In the genomic region with DNA sequence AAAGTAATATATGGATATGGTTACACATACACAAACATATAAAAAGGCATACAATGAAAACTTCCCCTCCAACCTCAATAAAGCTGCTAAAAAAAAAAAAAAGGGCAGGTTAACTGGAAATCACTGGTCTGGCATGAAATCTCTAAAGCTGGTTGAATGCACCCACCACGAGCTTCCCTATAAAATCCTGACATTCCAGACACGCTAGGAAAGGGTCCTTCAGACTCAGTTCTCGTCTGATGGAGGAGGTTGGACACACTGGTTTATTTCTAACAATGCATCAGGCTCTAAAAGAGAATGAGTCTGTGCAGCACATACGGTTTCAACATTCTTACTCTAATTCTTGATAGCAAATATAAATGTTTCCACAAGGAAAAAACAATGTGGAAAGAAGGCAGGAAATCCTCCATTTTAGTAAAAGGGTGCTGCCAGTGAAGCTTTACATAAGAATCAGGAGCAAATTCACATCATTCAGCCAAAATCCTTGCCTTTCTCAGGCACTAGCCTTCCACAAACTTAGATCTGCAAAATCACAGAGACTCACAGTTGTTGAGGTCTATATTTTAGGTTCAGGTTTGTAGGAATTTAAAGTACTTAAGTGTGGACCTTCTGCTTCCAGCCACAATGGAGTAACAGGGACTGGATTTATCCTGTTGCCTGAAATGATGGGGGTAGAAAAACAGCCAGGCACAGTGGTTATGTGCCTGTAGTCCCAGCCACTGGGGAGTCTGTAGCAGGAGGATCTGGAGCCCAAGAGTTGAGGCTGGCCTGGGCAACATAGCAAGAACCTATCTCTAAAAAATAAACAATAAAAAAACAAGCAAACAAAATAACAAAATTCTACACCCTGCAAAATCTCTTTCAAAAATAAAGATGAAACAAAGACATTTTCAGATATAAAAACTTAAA, we compare ENCODE assay signal across 17 cellular contexts.
"Had no signal": no experiment of that assay in that cellular context is flagged by ENCODE, and none has a peak within 500 bp of the region (broad histone marks: within the 10 kb centered on the region; RNA-seq: fewer than 3 reads in every experiment).

No MANE protein-coding gene starts in this region.

- H3K4me1 Mint-ChIP-seq: activated CD8-positive, alpha-beta memory T cell treated with anti-CD3 and anti-CD28 coated beads, Interleukin-2, amount 10 ng/mL, durations not matched to agents 7 days and 5 days; activated naive CD4-positive, alpha-beta T cell treated with anti-CD3 and anti-CD28 coated beads, Interleukin-2, amount 50 U/mL, for 24 hours had no signal

- H3K27me3 ChIP-seq: neutrophil, tibial artery, vagina had no signal

- H3K9me3 ChIP-seq: neutrophil, tibial artery, vagina had no signal

- H3K4me3 ChIP-seq: skin epidermis, tibial artery, vagina had no signal

- H3K36me3 ChIP-seq: neutrophil, tibial artery, vagina had no signal

- H3K27ac Mint-ChIP-seq: activated CD8-positive, alpha-beta memory T cell treated with anti-CD3 and anti-CD28 coated beads, Interleukin-2, amount 10 ng/mL, durations not matched to agents 7 days and 5 days; activated naive CD4-positive, alpha-beta T cell treated with anti-CD3 and anti-CD28 coated beads, Interleukin-2, amount 50 U/mL, for 24 hours; activated T-cell treated with anti-CD3 and anti-CD28 coated beads, Interleukin-2, amount 50 U/mL, for 24 hours; dendritic cell treated with granulocyte-macrophage colony-stimulating factor and Interleukin-4, amounts not matched to agents 40 ng/mL and 50 ng/mL, for 4 days; T-helper 1 cell treated with Interleukin-12 subunit alpha and Interleukin-12 subunit beta and Interleukin-4 antibody, amounts not matched to agents 30 μg/mL and 1 μg/mL, for 36 hours had no signal

- H3K9me3 Mint-ChIP-seq: activated naive CD4-positive, alpha-beta T cell treated with anti-CD3 and anti-CD28 coated beads, Interleukin-2, amount 50 U/mL, for 24 hours; activated T-cell treated with anti-CD3 and anti-CD28 coated beads, Interleukin-2, amount 50 U/mL, for 24 hours; brain; dendritic cell treated with granulocyte-macrophage colony-stimulating factor and Interleukin-4, amounts not matched to agents 40 ng/mL and 50 ng/mL, for 4 days; T-helper 1 cell treated with Interleukin-12 subunit alpha and Interleukin-12 subunit beta and Interleukin-4 antibody, amounts not matched to agents 30 μg/mL and 1 μg/mL, for 36 hours had no signal

- H3K4me1 ChIP-seq: vagina had no signal

- DNase-seq: activated CD4-positive, alpha-beta T cell treated with anti-CD3 and anti-CD28 coated beads, Interleukin-2, amount 50 U/mL, for 48 hours; activated CD8-positive, alpha-beta memory T cell treated with anti-CD3 and anti-CD28 coated beads, Interleukin-2, amount 10 ng/mL, durations not matched to agents 7 days and 5 days; activated effector memory CD4-positive, alpha-beta T cell treated with Interleukin-2 at 50 U/mL for 16 hours; activated T-cell treated with anti-CD3 and anti-CD28 coated beads, Interleukin-2, amount 50 U/mL, for 24 hours; glutamatergic neuron; kidney; left ventricle myocardium superior; posterior cingulate gyrus; tibial artery had no signal

- H3K27ac ChIP-seq: neutrophil, skin epidermis, tibial artery, vagina had no signal

- H3K4me3 Mint-ChIP-seq: activated CD8-positive, alpha-beta memory T cell treated with anti-CD3 and anti-CD28 coated beads, Interleukin-2, amount 10 ng/mL, durations not matched to agents 7 days and 5 days; activated naive CD4-positive, alpha-beta T cell treated with anti-CD3 and anti-CD28 coated beads, Interleukin-2, amount 50 U/mL, for 24 hours; activated T-cell treated with anti-CD3 and anti-CD28 coated beads, Interleukin-2, amount 50 U/mL, for 24 hours; brain; dendritic cell treated with granulocyte-macrophage colony-stimulating factor and Interleukin-4, amounts not matched to agents 40 ng/mL and 50 ng/mL, for 4 days; T-helper 1 cell treated with Interleukin-12 subunit alpha and Interleukin-12 subunit beta and Interleukin-4 antibody, amounts not matched to agents 30 μg/mL and 1 μg/mL, for 36 hours had no signal

- ATAC-seq: activated CD8-positive, alpha-beta memory T cell treated with anti-CD3 and anti-CD28 coated beads, Interleukin-2, amount 10 ng/mL, durations not matched to agents 7 days and 5 days; esophagus mucosa had no signal

- H3K27me3 Mint-ChIP-seq: activated naive CD4-positive, alpha-beta T cell treated with anti-CD3 and anti-CD28 coated beads, Interleukin-2, amount 50 U/mL, for 24 hours; activated T-cell treated with anti-CD3 and anti-CD28 coated beads, Interleukin-2, amount 50 U/mL, for 24 hours; brain; dendritic cell treated with granulocyte-macrophage colony-stimulating factor and Interleukin-4, amounts not matched to agents 40 ng/mL and 50 ng/mL, for 4 days had no signal

- H3K36me3 Mint-ChIP-seq: activated CD8-positive, alpha-beta memory T cell treated with anti-CD3 and anti-CD28 coated beads, Interleukin-2, amount 10 ng/mL, durations not matched to agents 7 days and 5 days; activated naive CD4-positive, alpha-beta T cell treated with anti-CD3 and anti-CD28 coated beads, Interleukin-2, amount 50 U/mL, for 24 hours; brain had no signal
